ENCODE assay signal across 20 cellular contexts in genomic region chr10:104230490-104230889, GRCh38. TPM values are rescaled to one million over a fixed set of nuclear protein-coding genes. Genes with fewer than 3 reads are reported as not detected.
"Had no signal": no experiment of that assay in that cellular context is flagged by ENCODE, and none has a peak within 500 bp of the region (broad histone marks: within the 10 kb centered on the region; RNA-seq: fewer than 3 reads in every experiment).

No MANE protein-coding gene starts in this region.

- H3K4me3 Mint-ChIP-seq: dendritic cell treated with granulocyte-macrophage colony-stimulating factor and Interleukin-4, amounts not matched to agents 40 ng/mL and 50 ng/mL, for 4 days had no signal

- H3K36me3 ChIP-seq: ascending aorta, breast epithelium, esophagus squamous epithelium, sigmoid colon, spleen had no signal

- H3K27ac Mint-ChIP-seq: activated naive CD4-positive, alpha-beta T cell treated with anti-CD3 and anti-CD28 coated beads, Interleukin-2, amount 10 ng/mL, durations not matched to agents 7 days and 5 days; dendritic cell treated with granulocyte-macrophage colony-stimulating factor and Interleukin-4, amounts not matched to agents 40 ng/mL and 50 ng/mL, for 4 days had no signal

- ATAC-seq: activated CD4-positive, CD25-positive, alpha-beta regulatory T cell treated with anti-CD3 and anti-CD28 coated beads, Interleukin-2, amount 50 U/mL, for 24 hours; activated T-cell treated with anti-CD3 and anti-CD28 coated beads, Interleukin-2, amount 50 U/mL, for 4 hours; left cardiac atrium; naive thymus-derived CD4-positive, alpha-beta T cell had no signal

- DNase-seq: activated CD4-positive, alpha-beta T cell treated with anti-CD3 and anti-CD28 coated beads, Interleukin-2, amount 50 U/mL, for 1 hour; activated CD8-positive, alpha-beta memory T cell treated with anti-CD3 and anti-CD28 coated beads, Interleukin-2, amount 50 U/mL, for 4 hours; activated naive CD4-positive, alpha-beta T cell treated with anti-CD3 and anti-CD28 coated beads, Interleukin-2, amount 10 ng/mL, durations not matched to agents 7 days and 5 days; activated T-cell treated with anti-CD3 and anti-CD28 coated beads, Interleukin-2, amount 50 U/mL, for 4 hours; cerebellar nuclear complex; effector CD8-positive, alpha-beta T cell; esophagus squamous epithelium; left cardiac atrium; mesendoderm; naive thymus-derived CD4-positive, alpha-beta T cell; nucleus accumbens; posterior cingulate gyrus; sigmoid colon; spleen; stimulated activated naive CD4-positive, alpha-beta T cell; T-helper 9 cell had no signal

- H3K4me1 ChIP-seq: breast epithelium had no signal

- H3K27me3 ChIP-seq: ascending aorta, breast epithelium, sigmoid colon had no signal

- H3K36me3 Mint-ChIP-seq: activated naive CD4-positive, alpha-beta T cell treated with anti-CD3 and anti-CD28 coated beads, Interleukin-2, amount 10 ng/mL, durations not matched to agents 7 days and 5 days had no signal

- H3K4me3 ChIP-seq: ascending aorta, breast epithelium, esophagus squamous epithelium, sigmoid colon, spleen had no signal

- H3K9me3 Mint-ChIP-seq: activated T-cell treated with anti-CD3 and anti-CD28 coated beads, Interleukin-2, amount 50 U/mL, for 4 hours; dendritic cell treated with granulocyte-macrophage colony-stimulating factor and Interleukin-4, amounts not matched to agents 40 ng/mL and 50 ng/mL, for 4 days had no signal

- H3K9me3 ChIP-seq: ascending aorta, breast epithelium, esophagus squamous epithelium, sigmoid colon had no signal

RNA-seq across cellular contexts. Expression of gene GSTO2, which starts 38.5 kb away (rescaled TPM):
- total RNA-seq: ascending aorta had no signal
